ENCODE assay signal across 9 cellular contexts in genomic region chr1:92482404-92482664, GRCh38. TPM values are rescaled to one million over a fixed set of nuclear protein-coding genes. Genes with fewer than 3 reads are reported as not detected.
DNase-seq lines count a peak whose midpoint lies in the region; ATAC-seq and TF ChIP-seq lines count a peak whose summit lies in the region.
"Had no signal": no experiment of that assay in that cellular context is flagged by ENCODE, and none has a peak within 500 bp of the region (broad histone marks: within the 10 kb centered on the region; RNA-seq: fewer than 3 reads in every experiment).

No MANE protein-coding gene starts in this region.

- WGBS in gastroesophageal sphincter (ENCODE audit: low coverage in 1 of 2), 2 donors, result 3 to 10% methylated on average over 6 to 9 of the region's 15 CpGs
- 2% methylated on average over 15 of the region's 15 CpGs for WGBS in prostate gland

- no peaks in the 10 kb centered on the region for H3K9me2 ChIP-seq in OCI-LY7 (ENCODE audit: insufficient read depth, low read length)

- H3K4me1 ChIP-seq in OCI-LY7 (ENCODE audit: insufficient read depth, low read length, poor library complexity, severe bottlenecking) (peaks cover 24% of the 10 kb centered on the region), gastroesophageal sphincter (peaks cover 0 to 69% (median 57%) of the 10 kb centered on the region in 3 donors), prostate gland (replicated peaks) (peaks cover 17% of the 10 kb centered on the region)

- H3K4me2 ChIP-seq in OCI-LY7 (ENCODE audit: low read length), result peak overlapping the region; percentile 98; the same call in 1 of the 2 replicates

- no TSS peak for BruUV-seq in OCI-LY7 (replicated peaks; lab: Mats Ljungman, UMichigan)

- TF ChIP-seq POLR2A in gastroesophageal sphincter (IDR thresholded peaks at IDR 0.05), result no peak
- no peak for TF ChIP-seq POLR2A in prostate gland (IDR thresholded peaks at IDR 0.05)

- CTCF ChIA-PET in OCI-LY7 (lab: Charles Lee; ENCODE audit: unreplicated experiment), result no interaction called here

- intact Hi-C loops in OCI-LY7 (cut with micrococcal nuclease; ENCODE audit: unreplicated experiment) (no loop called here), prostate gland (cut with DNase I) (no loop called here)

- DNase-seq in GM03348 (ENCODE audit: low spot score) (peak; percentile 39), OCI-LY7 (ENCODE audit: low spot score) (no peak), prostate gland (ENCODE audit: low spot score) (no peak), SIG-M5 treated with dmso at 0.1 percent for 504 hours (lab: John Stamatoyannopoulos, UW; ENCODE audit: unreplicated experiment) (no peak), foreskin melanocyte (no peak), ureter (ENCODE audit: low spot score) (no peak)

- H3K27ac ChIP-seq in OCI-LY7 (ENCODE audit: low read depth, low read length, poor library complexity, severe bottlenecking), result no peak overlapping the region
- no peak overlapping the region for H3K27ac ChIP-seq in gastroesophageal sphincter
- no peak overlapping the region for H3K27ac ChIP-seq in prostate gland

- no peak for TF ChIP-seq CTCF in OCI-LY7 (conservative IDR thresholded peaks at IDR 0.05; ENCODE audit: low read length)
- TF ChIP-seq CTCF in gastroesophageal sphincter (IDR thresholded peaks at IDR 0.05), result no peak
- no peak for TF ChIP-seq CTCF in prostate gland (IDR thresholded peaks at IDR 0.05)

- no peak overlapping the region for H2AFZ ChIP-seq in OCI-LY7 (ENCODE audit: low read length)

- TF ChIP-seq EP300 in gastroesophageal sphincter (IDR thresholded peaks at IDR 0.05), result no peak

- no peak for ATAC-seq in gastroesophageal sphincter
- no peak for ATAC-seq in GM18870 (IDR thresholded peaks at IDR 0.05; ENCODE audit: unreplicated experiment)
- ATAC-seq: K562 had no signal

- no peaks in the 10 kb centered on the region for H3K36me3 ChIP-seq in OCI-LY7 (ENCODE audit: insufficient read depth, low read length)
- no peaks in the 10 kb centered on the region for H3K36me3 ChIP-seq in gastroesophageal sphincter
- H3K36me3 ChIP-seq in prostate gland, result no peaks in the 10 kb centered on the region

- H3K4me3 ChIP-seq in OCI-LY7 (ENCODE audit: low read depth, low read length, poor library complexity, severe bottlenecking), result no peak overlapping the region
- peak overlapping the region; percentile 3 to 53 for H3K4me3 ChIP-seq in gastroesophageal sphincter
- H3K4me3 ChIP-seq in prostate gland, result peak overlapping the region; percentile 3 to 38
- H3K4me3 ChIP-seq: K562 had no signal

- no peaks in the 10 kb centered on the region for H3K9me3 ChIP-seq in OCI-LY7 (ENCODE audit: low read length)
- no peaks in the 10 kb centered on the region for H3K9me3 ChIP-seq in gastroesophageal sphincter
- no peaks in the 10 kb centered on the region for H3K9me3 ChIP-seq in prostate gland

- POLR2A ChIA-PET in OCI-LY7 (lab: Charles Lee), result interaction anchor here (1.1 kb wide), 1 partner anchor 12 kb away, joined by 3 read pairs; no protein-coding TSS in a partner anchor

- H3K79me2 ChIP-seq in OCI-LY7 (ENCODE audit: insufficient read depth, low read depth, low read length), result no peaks in the 10 kb centered on the region

- no peaks in the 10 kb centered on the region for H4K20me1 ChIP-seq in OCI-LY7 (ENCODE audit: insufficient read depth, low read length)

- H3K27me3 ChIP-seq in gastroesophageal sphincter, result peaks cover 96% of the 10 kb centered on the region
- peaks cover 53% of the 10 kb centered on the region for H3K27me3 ChIP-seq in prostate gland (replicated peaks; ENCODE audit: insufficient read depth)

RNA-seq across cellular contexts. Expression of gene GFI1, which starts 4.4 kb away (rescaled TPM):
- 0.44 and 0.50 TPM in 2 replicates for total RNA-seq in OCI-LY7 (2014; rRNA removed; shearing (Covaris generic))
- total RNA-seq in OCI-LY7 (2022) (0.30 and 1.1 TPM in 2 replicates), gastroesophageal sphincter (under 1 TPM in 3 of 4 donors, not detected in 1; 0.27 to 0.94 (median 0.59) TPM), prostate gland (1 to 10 TPM in 1 of 2 donors, under 1 TPM in 1; 0.32 to 2.1 TPM), ureter (2.4 TPM)
